8 cellular contexts compared by ENCODE assay signal in the genomic region with DNA sequence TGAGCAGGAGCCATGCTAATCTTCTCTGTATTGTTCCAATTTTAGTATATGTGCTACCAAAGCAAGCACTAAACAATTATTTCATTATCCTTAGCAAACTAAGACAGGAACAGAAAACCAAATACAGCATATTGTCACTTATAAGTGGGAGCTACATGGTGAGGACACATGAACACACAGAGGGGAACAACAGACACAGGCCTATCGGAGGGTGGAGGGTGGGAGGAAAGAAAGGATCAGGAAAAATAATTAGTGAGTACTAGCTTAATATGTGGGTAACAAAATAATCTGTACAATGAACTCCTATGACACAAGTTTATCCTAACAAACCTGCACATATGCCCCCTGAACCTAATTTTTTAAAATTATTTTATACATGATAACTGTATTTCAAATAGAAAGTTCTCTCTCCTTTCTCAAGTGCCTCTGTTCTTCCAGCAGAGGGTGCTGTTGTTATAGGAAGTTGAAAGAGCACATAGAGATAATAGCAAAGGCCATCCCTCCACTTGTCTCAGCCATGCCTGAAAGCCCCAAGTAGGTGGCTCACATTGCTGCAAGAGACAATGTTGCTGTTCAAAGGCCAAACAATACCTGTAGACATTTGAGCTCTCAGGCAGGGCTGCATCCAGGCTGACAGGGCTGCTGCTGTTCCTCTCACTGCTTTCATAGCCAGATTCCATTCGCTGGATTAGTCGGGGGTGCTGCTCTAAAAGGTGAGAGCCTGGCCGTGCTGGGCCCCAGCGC. TPM values are rescaled to one million over a fixed set of nuclear protein-coding genes. Genes with fewer than 3 reads are reported as not detected.
DNase-seq lines count a peak whose midpoint lies in the region; ATAC-seq and TF ChIP-seq lines count a peak whose summit lies in the region.

No MANE protein-coding gene starts in this region.

- no peaks in the 10 kb centered on the region for H3K9me2 ChIP-seq in GM23248 (ENCODE audit: insufficient read depth)

- H2AFZ ChIP-seq in GM23248 = no peak overlapping the region

- no peak overlapping the region for H3K4me2 ChIP-seq in GM23248 (ENCODE audit: unreplicated experiment)

- no peak overlapping the region for H3K4me3 ChIP-seq in BE2C (ENCODE audit: low read depth, low read length)
- H3K4me3 ChIP-seq in GM23248 = no peak overlapping the region
- H3K4me3 ChIP-seq in brain microvascular endothelial cell (ENCODE audit: low read depth, low read length) = no peak overlapping the region
- no peak overlapping the region for H3K4me3 ChIP-seq in iPS DF 6.9 (ENCODE audit: low read length)

- H3K27me3 ChIP-seq in BE2C (no peaks in the 10 kb centered on the region), GM23248 (replicated peaks; ENCODE audit: insufficient read depth) (no peaks in the 10 kb centered on the region), brain microvascular endothelial cell (replicated peaks) (no peaks in the 10 kb centered on the region), iPS DF 6.9 (ENCODE audit: control insufficient read depth, insufficient read depth, low read length) (no peaks in the 10 kb centered on the region)

- DNase-seq in BE2C (peak; percentile 54), GM23248 (peak; percentile 87), NCI-H2081 treated with DMSO at 0.1 percent for 48 hours (lab: John Stamatoyannopoulos, UW) (peak; percentile 2), T-helper 9 cell (peak; percentile 20), brain microvascular endothelial cell (peak; percentile 61), iPS DF 6.9 (ENCODE audit: low read depth, low spot score) (peak; percentile 55)
- DNase-seq in stimulated activated CD4-positive, alpha-beta T cell treated with anti-CD3 and anti-CD28 coated beads, Interleukin-12 subunit alpha, Interleukin-12 subunit beta, amount 100 ng/mL, for 48 hours (ENCODE audit: low read depth in 2 of 3, low spot score in 1 of 3) = peak; percentile 4 to 56 (median 18)

- H3K36me3 ChIP-seq in BE2C (peaks cover 4% of the 10 kb centered on the region; the same call in 1 of the 2 replicates), GM23248 (ENCODE audit: low read depth) (no peaks in the 10 kb centered on the region), brain microvascular endothelial cell (replicated peaks) (no peaks in the 10 kb centered on the region), iPS DF 6.9 (ENCODE audit: control insufficient read depth, insufficient read depth, low read length) (peaks cover 9% of the 10 kb centered on the region; the same call in 1 of the 2 replicates)

- no peaks in the 10 kb centered on the region for H3K9me3 ChIP-seq in BE2C
- H3K9me3 ChIP-seq in GM23248 (ENCODE audit: low read depth) = no peaks in the 10 kb centered on the region
- H3K9me3 ChIP-seq in iPS DF 6.9 (ENCODE audit: control insufficient read depth, insufficient read depth, low read length) = no peaks in the 10 kb centered on the region

- ATAC-seq in HG02870 (IDR thresholded peaks at IDR 0.05; ENCODE audit: unreplicated experiment) = no peak

- no peaks in the 10 kb centered on the region for H3K79me2 ChIP-seq in GM23248 (ENCODE audit: insufficient read depth)

- H3K4me1 ChIP-seq in BE2C = no peaks in the 10 kb centered on the region
- no peaks in the 10 kb centered on the region for H3K4me1 ChIP-seq in GM23248 (ENCODE audit: insufficient read depth)
- H3K4me1 ChIP-seq in iPS DF 6.9 (ENCODE audit: control insufficient read depth, insufficient read depth, low read length) = no peaks in the 10 kb centered on the region

- TF ChIP-seq CTCF in BE2C (IDR thresholded peaks at IDR 0.05; ENCODE audit: low read depth, low read length) (peak; percentile 89), brain microvascular endothelial cell (IDR thresholded peaks at IDR 0.05; ENCODE audit: low read depth, low read length, missing control alignments) (peak; percentile 74)

- in situ Hi-C loops in GM23248 (cut with MboI) (no loop called here), brain microvascular endothelial cell (cut with HindIII; ENCODE audit: low pct_ligation_motif_present, low sequenced_read_pairs) (no loop called here)

- H3K27ac ChIP-seq in GM23248 (no peak overlapping the region), brain microvascular endothelial cell (no peak overlapping the region), iPS DF 6.9 (ENCODE audit: low read length) (no peak overlapping the region)

- WGBS in GM23248 (ENCODE audit: low coverage in 1 of 2, low lambda C conversion rate in 2 of 2, missing lambda C conversion rate in 2 of 2), 2 experiments = 97 to 100% methylated on average over 5 of the region's 5 CpGs
- WGBS in iPS DF 6.9 (ENCODE audit: insufficient coverage, insufficient read length) = no CpG with 5 or more reads among the region's 5 CpGs

- no peak overlapping the region for H3K9ac ChIP-seq in GM23248

- no peaks in the 10 kb centered on the region for H4K20me1 ChIP-seq in GM23248 (ENCODE audit: insufficient read depth)

- H3F3A ChIP-seq in GM23248 (ENCODE audit: insufficient read depth) = no peaks in the 10 kb centered on the region

RNA-seq across cellular contexts. Expression of a gene that starts 33.4 kb away (rescaled TPM):
- 20.6 TPM for polyA plus RNA-seq in BE2C (2012; ENCODE audit: insufficient read depth, insufficient read length, low read depth)
- 29.5 and 37.6 TPM in 2 replicates for total RNA-seq in GM23248 (2014; rRNA removed; shearing (Covaris generic))
- polyA plus RNA-seq in GM23248 (2016; fragmentation: Nextera tagmentation; extraction: Ambion mirVana) = 21.2 and 23.7 TPM in 2 replicates

Comparison
In these comparisons a context has a peak if more than half of its experiments do, and no peak if none do; other contexts are left out.
1. DNase-seq: peak in every context shown above with its lines; median percentile 87 in GM23248; 61 in brain microvascular endothelial cell; 55 in iPS DF 6.9; 54 in BE2C; 20 in T-helper 9 cell; 18 in stimulated activated CD4-positive, alpha-beta T cell treated with anti-CD3 and anti-CD28 coated beads, Interleukin-12 subunit alpha, Interleukin-12 subunit beta, amount 100 ng/mL, for 48 hours; 2 in NCI-H2081 treated with DMSO at 0.1 percent for 48 hours.